8 cellular contexts compared by ENCODE assay signal in genomic region chr1:184036517-184036949, GRCh38. TPM values are rescaled to one million over a fixed set of nuclear protein-coding genes. Genes with fewer than 3 reads are reported as not detected.
DNase-seq lines count a peak whose midpoint lies in the region; ATAC-seq, FAIRE-seq and TF ChIP-seq lines count a peak whose summit lies in the region.

No MANE protein-coding gene starts in this region.

- DNase-seq in activated naive CD4-positive, alpha-beta T cell treated with Interleukin-2 at 50 U/mL for 16 hours: peak; percentile 9
- DNase-seq in activated naive CD4-positive, alpha-beta T cell (lab: John Stamatoyannopoulos, UW): no peak
- peak; percentile 41 for DNase-seq in HTR-8/SVneo (ENCODE audit: insufficient read length, low spot score)
- peak; percentile 23 for DNase-seq in activated CD4-positive, alpha-beta memory T cell treated with anti-CD3 and anti-CD28 coated beads for 36 hours
- DNase-seq in fibroblast of gingiva (ENCODE audit: low read depth): peak; percentile 8
- peak; percentile 20 for DNase-seq in natural killer cell
- DNase-seq in NCI-H510A treated with DMSO at 0.1 percent for 48 hours (lab: John Stamatoyannopoulos, UW): no peak
- no peak for DNase-seq in GM19238 (ENCODE audit: insufficient read length, low spot score)

- H3K27me3 Mint-ChIP-seq in activated CD4-positive, alpha-beta memory T cell treated with anti-CD3 and anti-CD28 coated beads for 36 hours: peaks cover 50% of the 10 kb centered on the region
- H3K27me3 Mint-ChIP-seq in natural killer cell (ENCODE audit: low read depth in 2 of 2): peaks cover 22 to 40% of the 10 kb centered on the region in 2 donors

- CTCF ChIA-PET in activated CD4-positive, alpha-beta memory T cell treated with anti-CD3 and anti-CD28 coated beads for 36 hours (lab: Charles Lee): no interaction called here

- intact Hi-C loops in activated CD4-positive, alpha-beta memory T cell treated with anti-CD3 and anti-CD28 coated beads for 36 hours (cut with micrococcal nuclease): loop anchor here (2.0 to 5.0 kb wide), 4 partner anchors 80 to 1526 kb away; partner anchors contain the start of gene SMG7
- intact Hi-C loops in natural killer cell (cut with micrococcal nuclease): loop anchor here (5.0 kb wide), 1 partner anchor 79 kb away; no protein-coding TSS in a partner anchor

- peak; percentile 15 to 41 (median 27) for ATAC-seq in natural killer cell

- H3K4me1 Mint-ChIP-seq in activated CD4-positive, alpha-beta memory T cell treated with anti-CD3 and anti-CD28 coated beads for 36 hours (ENCODE audit: low read depth): peaks cover 12% of the 10 kb centered on the region
- H3K4me1 Mint-ChIP-seq in natural killer cell: peaks cover 22 to 37% of the 10 kb centered on the region in 2 donors

- POLR2A ChIA-PET in activated CD4-positive, alpha-beta memory T cell treated with anti-CD3 and anti-CD28 coated beads for 36 hours (lab: Charles Lee): interaction anchor here (2.2 kb wide), 1 partner anchor 15 kb away, joined by 14 read pairs; the partner anchor contains the start of gene TSEN15

- peak overlapping the region; percentile 62 for H3K4me3 Mint-ChIP-seq in activated CD4-positive, alpha-beta memory T cell treated with anti-CD3 and anti-CD28 coated beads for 36 hours
- H3K4me3 Mint-ChIP-seq in natural killer cell: peak overlapping the region; percentile 86

- peak; percentile 31 for FAIRE-seq in HTR-8/SVneo (lab: Jason Lieb, UNC)

- H3K27ac Mint-ChIP-seq in activated CD4-positive, alpha-beta memory T cell treated with anti-CD3 and anti-CD28 coated beads for 36 hours: no peak overlapping the region
- H3K27ac Mint-ChIP-seq in natural killer cell: peak overlapping the region in 1 of 2 donors; percentile 39

- TF ChIP-seq CTCF in natural killer cell (IDR thresholded peaks at IDR 0.05): no peak

- H3K9me3 Mint-ChIP-seq in activated CD4-positive, alpha-beta memory T cell treated with anti-CD3 and anti-CD28 coated beads for 36 hours: no peaks in the 10 kb centered on the region
- H3K9me3 Mint-ChIP-seq in natural killer cell: no peaks in the 10 kb centered on the region

- H3K36me3 Mint-ChIP-seq in activated CD4-positive, alpha-beta memory T cell treated with anti-CD3 and anti-CD28 coated beads for 36 hours: peaks cover 1% of the 10 kb centered on the region
- no peaks in the 10 kb centered on the region for H3K36me3 Mint-ChIP-seq in natural killer cell

RNA-seq across cellular contexts. Expression of gene COLGALT2, which starts 1.0 kb away (rescaled TPM):
- 1 to 10 TPM; 2.3 to 2.5 TPM for total RNA-seq in activated CD4-positive, alpha-beta memory T cell treated with anti-CD3 and anti-CD28 coated beads for 36 hours
- 10 to 100 TPM in 1 of 3 donors, 1 to 10 TPM in 2; 1.4 to 13.5 (median 7.5) TPM for total RNA-seq in natural killer cell

RNA-seq across cellular contexts. Expression of gene TSEN15, which starts 15.0 kb away (rescaled TPM):
- 10 to 100 TPM; 44.1 to 44.3 TPM for total RNA-seq in activated CD4-positive, alpha-beta memory T cell treated with anti-CD3 and anti-CD28 coated beads for 36 hours
- 10 to 100 TPM; 29.5 to 52.9 (median 34.3) TPM for total RNA-seq in natural killer cell

Comparison
In these comparisons a context has a peak if more than half of its experiments do, and no peak if none do; other contexts are left out.
1. DNase-seq: peak in activated naive CD4-positive, alpha-beta T cell treated with Interleukin-2 at 50 U/mL for 16 hours (single experiment), HTR-8/SVneo (single experiment), activated CD4-positive, alpha-beta memory T cell treated with anti-CD3 and anti-CD28 coated beads for 36 hours (single experiment), fibroblast of gingiva (single experiment) and natural killer cell (single experiment); none in activated naive CD4-positive, alpha-beta T cell (0 of 4), NCI-H510A treated with DMSO at 0.1 percent for 48 hours (single experiment) and GM19238 (single experiment).